1 cellular context compared by ENCODE assay signal in the genomic region with DNA sequence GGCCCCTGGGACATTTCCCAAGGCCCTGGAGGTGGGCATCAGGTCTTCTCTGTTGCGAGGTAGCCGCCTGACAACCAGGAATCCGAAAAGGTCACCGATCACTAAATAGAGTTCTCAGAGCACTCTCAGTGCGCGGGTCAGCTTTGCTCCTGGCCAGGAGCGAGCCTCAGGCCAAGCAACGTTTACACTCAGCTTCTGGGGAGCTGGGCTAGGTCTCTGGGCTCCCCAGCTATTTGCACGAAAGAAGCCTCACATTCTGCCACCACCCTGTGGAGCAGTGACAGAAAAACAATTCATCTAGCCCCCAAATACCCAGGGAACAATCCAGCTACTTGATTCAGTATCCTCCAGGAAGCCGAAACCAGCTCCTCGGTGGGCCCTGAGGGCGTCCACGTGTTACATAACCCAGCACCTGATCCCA.
TF ChIP-seq lines count a peak whose summit lies in the region.

No MANE protein-coding gene starts in this region.

TF ChIP-seq in HepG2, 621 proteins besides CTCF, POLR2A, EP300 and RAD21 (continued from another document):
- TF ChIP-seq MATR3 (CRISPR knock-in tag; IDR thresholded peaks at IDR 0.05): no peak
- TF ChIP-seq, protein P1, sequence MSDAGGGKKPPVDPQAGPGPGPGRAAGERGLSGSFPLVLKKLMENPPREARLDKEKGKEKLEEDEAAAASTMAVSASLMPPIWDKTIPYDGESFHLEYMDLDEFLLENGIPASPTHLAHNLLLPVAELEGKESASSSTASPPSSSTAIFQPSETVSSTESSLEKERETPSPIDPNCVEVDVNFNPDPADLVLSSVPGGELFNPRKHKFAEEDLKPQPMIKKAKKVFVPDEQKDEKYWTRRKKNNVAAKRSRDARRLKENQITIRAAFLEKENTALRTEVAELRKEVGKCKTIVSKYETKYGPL (CRISPR knock-in tag; IDR thresholded peaks at IDR 0.05): 0 out of 2 replicates have a peak, but pooled peaks have one; percentile 48
- TF ChIP-seq TBX2 (CRISPR knock-in tag; IDR thresholded peaks at IDR 0.05; ENCODE audit: borderline replicate concordance): 0 out of 2 replicates have a peak, but pooled peaks have one; percentile 10
- peak; percentile 64 for TF ChIP-seq ZNF687 (CRISPR knock-in tag; IDR thresholded peaks at IDR 0.05)
- TF ChIP-seq, protein P2, sequence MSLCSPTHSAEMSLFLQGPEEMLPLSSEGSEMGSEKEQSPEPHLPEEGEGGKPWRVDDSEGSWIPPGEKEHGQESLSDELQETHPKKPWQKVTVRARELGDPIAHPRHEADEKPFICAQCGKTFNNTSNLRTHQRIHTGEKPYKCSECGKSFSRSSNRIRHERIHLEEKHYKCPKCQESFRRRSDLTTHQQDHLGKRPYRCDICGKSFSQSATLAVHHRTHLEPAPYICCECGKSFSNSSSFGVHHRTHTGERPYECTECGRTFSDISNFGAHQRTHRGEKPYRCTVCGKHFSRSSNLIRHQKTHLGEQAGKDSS (CRISPR knock-in tag; IDR thresholded peaks at IDR 0.05; ENCODE audit: borderline replicate concordance, low read depth): peak; percentile 34; the same call in 1 of the 2 replicates
- peak; percentile 3; the same call in 1 of the 2 replicates for TF ChIP-seq PHF8 (CRISPR knock-in tag; IDR thresholded peaks at IDR 0.05)
- TF ChIP-seq, protein P3, sequence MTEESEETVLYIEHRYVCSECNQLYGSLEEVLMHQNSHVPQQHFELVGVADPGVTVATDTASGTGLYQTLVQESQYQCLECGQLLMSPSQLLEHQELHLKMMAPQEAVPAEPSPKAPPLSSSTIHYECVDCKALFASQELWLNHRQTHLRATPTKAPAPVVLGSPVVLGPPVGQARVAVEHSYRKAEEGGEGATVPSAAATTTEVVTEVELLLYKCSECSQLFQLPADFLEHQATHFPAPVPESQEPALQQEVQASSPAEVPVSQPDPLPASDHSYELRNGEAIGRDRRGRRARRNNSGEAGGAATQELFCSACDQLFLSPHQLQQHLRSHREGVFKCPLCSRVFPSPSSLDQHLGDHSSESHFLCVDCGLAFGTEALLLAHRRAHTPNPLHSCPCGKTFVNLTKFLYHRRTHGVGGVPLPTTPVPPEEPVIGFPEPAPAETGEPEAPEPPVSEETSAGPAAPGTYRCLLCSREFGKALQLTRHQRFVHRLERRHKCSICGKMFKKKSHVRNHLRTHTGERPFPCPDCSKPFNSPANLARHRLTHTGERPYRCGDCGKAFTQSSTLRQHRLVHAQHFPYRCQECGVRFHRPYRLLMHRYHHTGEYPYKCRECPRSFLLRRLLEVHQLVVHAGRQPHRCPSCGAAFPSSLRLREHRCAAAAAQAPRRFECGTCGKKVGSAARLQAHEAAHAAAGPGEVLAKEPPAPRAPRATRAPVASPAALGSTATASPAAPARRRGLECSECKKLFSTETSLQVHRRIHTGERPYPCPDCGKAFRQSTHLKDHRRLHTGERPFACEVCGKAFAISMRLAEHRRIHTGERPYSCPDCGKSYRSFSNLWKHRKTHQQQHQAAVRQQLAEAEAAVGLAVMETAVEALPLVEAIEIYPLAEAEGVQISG (CRISPR knock-in tag; IDR thresholded peaks at IDR 0.05): 0 out of 2 replicates have a peak, but pooled peaks have one; percentile 3
- TF ChIP-seq MTA1 (CRISPR knock-in tag; IDR thresholded peaks at IDR 0.05; ENCODE audit: borderline replicate concordance): peak; percentile 51; the same call in 1 of the 2 replicates
- TF ChIP-seq SOX6 (IDR thresholded peaks at IDR 0.05): no peak
- TF ChIP-seq SOX6 (CRISPR knock-in tag; IDR thresholded peaks at IDR 0.05): peak; percentile 8; the same call in 1 of the 2 replicates
- peak; percentile 67 for TF ChIP-seq PRPF4 (IDR thresholded peaks at IDR 0.05; ENCODE audit: low read depth, low read length, poor library complexity, severe bottlenecking)
- TF ChIP-seq CBX5 (CRISPR knock-in tag; IDR thresholded peaks at IDR 0.05; ENCODE audit: borderline replicate concordance): no peak
- TF ChIP-seq SMYD3 (CRISPR knock-in tag; IDR thresholded peaks at IDR 0.05): 0 out of 2 replicates have a peak, but pooled peaks have one; percentile 44
- peak; percentile 17; the same call in 1 of the 2 replicates for TF ChIP-seq NFKB2 (CRISPR knock-in tag; IDR thresholded peaks at IDR 0.05; ENCODE audit: borderline replicate concordance)
- TF ChIP-seq SNAPC2 (CRISPR knock-in tag; IDR thresholded peaks at IDR 0.05): 0 out of 2 replicates have a peak, but pooled peaks have one; percentile 27
- no peak for TF ChIP-seq XBP1 (CRISPR knock-in tag; IDR thresholded peaks at IDR 0.05)
- no peak for TF ChIP-seq ZC3H13 (CRISPR knock-in tag; IDR thresholded peaks at IDR 0.05)
- no peak for TF ChIP-seq ZFP90 (CRISPR knock-in tag; IDR thresholded peaks at IDR 0.05; ENCODE audit: borderline replicate concordance)
